Comparison of ENCODE assay signal across 8 cellular contexts in the genomic region with DNA sequence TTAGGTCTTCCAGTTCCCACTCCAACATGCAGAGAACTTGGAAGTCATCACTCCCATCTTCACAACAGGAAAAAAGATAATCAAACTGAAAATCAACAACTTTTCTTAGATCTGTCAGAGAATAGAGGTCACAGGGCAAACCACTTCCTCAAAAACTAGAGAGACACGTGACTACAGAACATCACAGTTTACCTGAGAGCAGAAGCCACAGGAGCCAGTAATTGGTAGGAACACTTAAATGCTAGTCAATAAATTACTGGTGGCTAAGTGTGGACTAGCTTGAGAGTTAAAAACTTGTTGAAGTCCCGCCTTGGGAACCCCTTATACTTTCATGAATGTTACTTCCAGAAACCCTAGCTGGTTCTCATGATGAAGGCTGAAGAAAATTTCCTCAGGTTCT.
A peak's percentile ranks its signal among the peaks of the same experiment; 100 is the strongest.
DNase-seq lines count a peak whose midpoint lies in the region; ATAC-seq, FAIRE-seq and TF ChIP-seq lines count a peak whose summit lies in the region.
"Not testable (repeated sequence)": the region's sequence is repeated elsewhere in the genome, so short reads cannot be mapped to it uniquely, and the experiment has no call there.

No MANE protein-coding gene starts in this region.

- peak; percentile 68 for FAIRE-seq in D721Med (lab: Jason Lieb, UNC)

- H3K4me3 Mint-ChIP-seq in memory B cell: not testable (repeated sequence)

- DNase-seq in D721Med (ENCODE audit: insufficient read length, low spot score); memory B cell (ENCODE audit: low spot score in 2 of 2): not testable (repeated sequence)
- peak; percentile 15 for DNase-seq in RPMI8226

- not testable (repeated sequence) for TF ChIP-seq CTCF in D721Med (IDR thresholded peaks at IDR 0.05; ENCODE audit: insufficient read depth, missing control alignments)

- not testable (repeated sequence) for H3K27me3 Mint-ChIP-seq in memory B cell

- peak; percentile 92 for ATAC-seq in GM18861 (IDR thresholded peaks at IDR 0.05; ENCODE audit: unreplicated experiment)
- ATAC-seq in GM19328 (IDR thresholded peaks at IDR 0.05; ENCODE audit: unreplicated experiment): peak; percentile 67
- peak; percentile 61 for ATAC-seq in GM21528 (IDR thresholded peaks at IDR 0.05; ENCODE audit: low FRiP score, unreplicated experiment)
- ATAC-seq in HG02938 (IDR thresholded peaks at IDR 0.05; ENCODE audit: unreplicated experiment): peak; percentile 72
- peak; percentile 49 for ATAC-seq in HG03442 (IDR thresholded peaks at IDR 0.05; ENCODE audit: unreplicated experiment)
- ATAC-seq in memory B cell (ENCODE audit: low read depth): peak; percentile 71

- not testable (repeated sequence) for H3K36me3 Mint-ChIP-seq in memory B cell

- H3K27ac Mint-ChIP-seq in memory B cell: not testable (repeated sequence)

- H3K4me1 Mint-ChIP-seq in memory B cell: not testable (repeated sequence)

- H3K9me3 Mint-ChIP-seq in memory B cell: not testable (repeated sequence)
